Comparison of ENCODE assay signal across 19 cellular contexts in genomic region chr2:239425496-239426098, GRCh38. TPM values are rescaled to one million over a fixed set of nuclear protein-coding genes. Genes with fewer than 3 reads are reported as not detected.
DNase-seq lines count a peak whose midpoint lies in the region; ATAC-seq and TF ChIP-seq lines count a peak whose summit lies in the region.
"Had no signal": no experiment of that assay in that cellular context is flagged by ENCODE, and none has a peak within 500 bp of the region (broad histone marks: within the 10 kb centered on the region; RNA-seq: fewer than 3 reads in every experiment).

No MANE protein-coding gene starts in this region.

- H3K27ac ChIP-seq in GM23338 (ENCODE audit: low read depth) (no peak overlapping the region), substantia nigra (ENCODE audit: low read depth, low read length, poor library complexity, severe bottlenecking) (peak overlapping the region; percentile 43)
- H3K27ac ChIP-seq: C4-2B had no signal

- H3K4me3 ChIP-seq in GM23338 = no peak overlapping the region

- no peaks in the 10 kb centered on the region for H3K27me3 Mint-ChIP-seq in GM23338 (ENCODE audit: insufficient read depth, low read depth, poor library complexity)

- POLR2A ChIA-PET in HEK293T (lab: Yijun Ruan, JAX) = no interaction called here

- peak; percentile 12 for DNase-seq in GM23338 (ENCODE audit: low spot score)
- peak; percentile 7 for DNase-seq in cerebellar cortex (ENCODE audit: low spot score)
- DNase-seq in midbrain (lab: John Stamatoyannopoulos, UW) = peak; percentile 66
- DNase-seq in substantia nigra (lab: John Stamatoyannopoulos, UW) = peak in 13 of 49 donors; percentile 24 to 64 (median 40)
- DNase-seq in NCI-H1694 treated with DMSO at 0.1 percent for 48 hours (lab: John Stamatoyannopoulos, UW) = no peak
- no peak for DNase-seq in HUDEP-2 (lab: John Stamatoyannopoulos, UW; ENCODE audit: unreplicated experiment in 76 of 76)
- no peak for DNase-seq in HEK293T (ENCODE audit: extremely low spot score)
- no peak for DNase-seq in NCI-H146 treated with DMSO at 0.1 percent for 48 hours (lab: John Stamatoyannopoulos, UW; ENCODE audit: unreplicated experiment)
- DNase-seq: AML-193; Calu3; CD8-positive, alpha-beta memory T cell; DMS153; GOT3; Kasumi-1; NCI-H1417; NCI-H187 treated with DMSO at 0.1 percent for 48 hours; NCI-H69 had no signal

- no peaks in the 10 kb centered on the region for H3K79me2 ChIP-seq in GM23338 (replicated peaks; ENCODE audit: insufficient read depth)

- no peaks in the 10 kb centered on the region for H3K9me2 ChIP-seq in GM23338 (ENCODE audit: insufficient read depth)

- H3K27ac Mint-ChIP-seq in GM23338 = no peak overlapping the region
- H3K27ac Mint-ChIP-seq: CD8-positive, alpha-beta memory T cell had no signal

- no peaks in the 10 kb centered on the region for H3K36me3 ChIP-seq in GM23338 (ENCODE audit: insufficient read depth)

- peak; percentile 51 for ATAC-seq in GM23338
- ATAC-seq: HCT116 had no signal

- H2AFZ ChIP-seq in GM23338 = no peak overlapping the region

- H3K27me3 ChIP-seq in GM23338 (ENCODE audit: insufficient read depth) = no peaks in the 10 kb centered on the region

- H3K9me3 Mint-ChIP-seq in GM23338 = no peaks in the 10 kb centered on the region

- no peaks in the 10 kb centered on the region for H3K36me3 Mint-ChIP-seq in GM23338 (ENCODE audit: low read depth)
- H3K36me3 Mint-ChIP-seq: CD8-positive, alpha-beta memory T cell had no signal

- no peak for TF ChIP-seq CTCF in GM23338 (conservative IDR thresholded peaks at IDR 0.05; ENCODE audit: low read depth in 2 of 2)

- H4K20me1 ChIP-seq in GM23338 (replicated peaks; ENCODE audit: insufficient read depth) = no peaks in the 10 kb centered on the region

- no peak overlapping the region for H3K4me3 Mint-ChIP-seq in GM23338
- H3K4me3 Mint-ChIP-seq: CD8-positive, alpha-beta memory T cell had no signal

- CTCF ChIA-PET in HEK293T (lab: Yijun Ruan, JAX) = no interaction called here

- no peaks in the 10 kb centered on the region for H3F3A ChIP-seq in GM23338 (replicated peaks; ENCODE audit: low read depth)

- H3K4me2 ChIP-seq in GM23338 = no peak overlapping the region

- no peaks in the 10 kb centered on the region for H3K4me1 ChIP-seq in GM23338 (ENCODE audit: insufficient read depth)

- no peaks in the 10 kb centered on the region; the same call in 2 of the 3 replicates for H3K4me1 Mint-ChIP-seq in GM23338
- H3K4me1 Mint-ChIP-seq: CD8-positive, alpha-beta memory T cell had no signal

TF ChIP-seq in GM23338, 12 proteins besides CTCF, POLR2A, EP300 and RAD21 (continues in another document):
- no peak for TF ChIP-seq JUNB (IDR thresholded peaks at IDR 0.05; ENCODE audit: unreplicated experiment)
- TF ChIP-seq EZH2phosphoT487 (IDR thresholded peaks at IDR 0.05; ENCODE audit: unreplicated experiment) = no peak

TF ChIP-seq in HEK293T, 16 proteins besides CTCF, POLR2A, EP300 and RAD21:
- no peak for TF ChIP-seq ARNT (IDR thresholded peaks at IDR 0.05)
- TF ChIP-seq SP1 (IDR thresholded peaks at IDR 0.05) = no peak
- TF ChIP-seq PKNOX1 (IDR thresholded peaks at IDR 0.05) = no peak
- no peak for TF ChIP-seq LEF1 (IDR thresholded peaks at IDR 0.05; ENCODE audit: borderline replicate concordance)
- no peak for TF ChIP-seq HDGF (IDR thresholded peaks at IDR 0.05; ENCODE audit: borderline replicate concordance)
- TF ChIP-seq NFRKB (IDR thresholded peaks at IDR 0.05) = no peak
- TF ChIP-seq SUZ12 (IDR thresholded peaks at IDR 0.05) = no peak

RNA-seq across cellular contexts. Expression of gene HDAC4, which starts 24.8 kb away (rescaled TPM):
- 41.8 and 46.2 TPM in 2 replicates for total RNA-seq in GM23338 (2014; rRNA removed; shearing (Covaris generic))
- polyA plus RNA-seq in GM23338 (2016; fragmentation: Nextera tagmentation; extraction: Ambion mirVana) = 6.6 and 8.1 TPM in 2 replicates

Comparison
In these comparisons a context has a peak if more than half of its experiments do, and no peak if none do; other contexts are left out.
1. DNase-seq: peak in GM23338 (single experiment), cerebellar cortex (single experiment) and midbrain (single experiment); none in NCI-H1694 treated with DMSO at 0.1 percent for 48 hours (single experiment), HUDEP-2 (0 of 76), HEK293T (single experiment) and NCI-H146 treated with DMSO at 0.1 percent for 48 hours (single experiment).